ENCODE assay signal across 1 cellular context in the genomic region with DNA sequence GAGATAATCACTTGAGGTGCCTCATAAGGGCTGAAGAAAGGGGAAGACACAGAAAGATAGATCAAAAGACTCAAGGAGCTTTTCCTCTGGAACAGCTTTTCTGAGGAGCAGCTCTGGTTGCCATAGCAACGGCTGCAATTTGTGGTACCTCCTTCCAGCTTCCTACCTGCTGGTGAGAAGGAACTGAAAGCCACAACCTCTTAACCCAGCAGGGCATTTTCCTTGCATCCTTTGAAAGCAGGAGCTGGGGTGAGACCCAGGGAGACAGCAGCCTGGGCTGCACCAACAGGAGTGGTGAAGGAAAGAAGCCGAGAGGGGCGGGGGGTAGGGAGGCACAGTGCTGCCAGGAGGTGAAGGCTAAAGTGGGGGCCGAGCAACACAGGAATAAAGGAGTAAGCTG.
TF ChIP-seq lines count a peak whose summit lies in the region.

No MANE protein-coding gene starts in this region.

TF ChIP-seq in WTC11, 78 proteins besides CTCF, POLR2A, EP300 and RAD21 (continued from another document):
- no peak for TF ChIP-seq ZNF532 (CRISPR knock-in tag; IDR thresholded peaks at IDR 0.05; ENCODE audit: borderline replicate concordance)
- no peak for TF ChIP-seq ZNF219 (CRISPR knock-in tag; IDR thresholded peaks at IDR 0.05; ENCODE audit: borderline replicate concordance)
- TF ChIP-seq ZSCAN18 (CRISPR knock-in tag; IDR thresholded peaks at IDR 0.05), result no peak
